ENCODE assay signal across 12 cellular contexts in genomic region chr16:77359065-77359502, GRCh38.
DNase-seq lines count a peak whose midpoint lies in the region; ATAC-seq, FAIRE-seq and TF ChIP-seq lines count a peak whose summit lies in the region.
"Had no signal": no experiment of that assay in that cellular context is flagged by ENCODE, and none has a peak within 500 bp of the region (broad histone marks: within the 10 kb centered on the region; RNA-seq: fewer than 3 reads in every experiment).

No MANE protein-coding gene starts in this region.

- no peaks in the 10 kb centered on the region for H3K27me3 ChIP-seq in endothelial cell of umbilical vein (ENCODE audit: control insufficient read depth in 2 of 2, insufficient read depth in 2 of 2, low read length in 2 of 2)
- H3K27me3 ChIP-seq: transverse colon had no signal

- H3K36me3 ChIP-seq in endothelial cell of umbilical vein (ENCODE audit: control insufficient read depth in 2 of 2, extremely low read depth in 1 of 2, insufficient read depth in 2 of 2, low read length in 2 of 2) = peaks cover 2 to 6% of the 10 kb centered on the region in 2 experiments
- H3K36me3 ChIP-seq: transverse colon had no signal

- no peak for FAIRE-seq in endothelial cell of umbilical vein (lab: Jason Lieb, UNC)

- ATAC-seq in activated CD8-positive, alpha-beta T cell treated with anti-CD3 and anti-CD28 coated beads for 36 hours = no peak

- H3K36me3 Mint-ChIP-seq in nephron progenitor cell (ENCODE audit: low read depth) = no peaks in the 10 kb centered on the region
- no peaks in the 10 kb centered on the region for H3K36me3 Mint-ChIP-seq in CD14-positive monocyte
- no peaks in the 10 kb centered on the region for H3K36me3 Mint-ChIP-seq in activated CD8-positive, alpha-beta T cell treated with anti-CD3 and anti-CD28 coated beads for 36 hours (ENCODE audit: low read depth)

- H3K4me2 ChIP-seq in endothelial cell of umbilical vein (ENCODE audit: insufficient read depth, low read length) = no peak overlapping the region

- no peak overlapping the region for H3K4me3 ChIP-seq in endothelial cell of umbilical vein (replicated peaks in 1 of 3; ENCODE audit: insufficient read depth in 1 of 3, low read depth in 1 of 3, low read length in 3 of 3)
- H3K4me3 ChIP-seq: transverse colon had no signal

- DNase-seq in DMS153 (lab: John Stamatoyannopoulos, UW) (peak; percentile 88), NCI-H345 treated with DMSO at 0.1 percent for 48 hours (lab: John Stamatoyannopoulos, UW; ENCODE audit: unreplicated experiment) (peak; percentile 27), endothelial cell of umbilical vein (ENCODE audit: low read depth, low spot score) (peak; percentile 51), nephron progenitor cell (no peak), cortex of kidney (lab: John Stamatoyannopoulos, UW) (no peak), CD14-positive monocyte (ENCODE audit: low spot score) (no peak), T-helper 9 cell (no peak)
- DNase-seq in activated CD8-positive, alpha-beta T cell treated with anti-CD3 and anti-CD28 coated beads for 36 hours = no peak
- DNase-seq: activated CD4-positive, alpha-beta T cell treated with anti-CD3 and anti-CD28 coated beads for 48 hours; activated naive CD4-positive, alpha-beta T cell treated with anti-CD3 and anti-CD28 coated beads, Interleukin-2, amount 50 U/mL, for 16 hours; stimulated activated CD4-positive, alpha-beta T cell treated with anti-CD3 and anti-CD28 coated beads, Interleukin-4, amount 100 ng/mL, for 1 hour; transverse colon had no signal

- H3K9me3 ChIP-seq in endothelial cell of umbilical vein (replicated peaks; ENCODE audit: control insufficient read depth, insufficient read depth, low read length) = no peaks in the 10 kb centered on the region
- H3K9me3 ChIP-seq: transverse colon had no signal

- no peaks in the 10 kb centered on the region for H3K79me2 ChIP-seq in endothelial cell of umbilical vein (ENCODE audit: control insufficient read depth, insufficient read depth, low read length)

- POLR2A ChIA-PET in endothelial cell of umbilical vein (lab: Charles Lee) = no interaction called here
- POLR2A ChIA-PET in activated CD8-positive, alpha-beta T cell treated with anti-CD3 and anti-CD28 coated beads for 36 hours (lab: Charles Lee) = no interaction called here

- no peaks in the 10 kb centered on the region for H3K9me1 ChIP-seq in endothelial cell of umbilical vein (replicated peaks; ENCODE audit: control insufficient read depth, extremely low read depth, insufficient read depth, low read length)

- H3K4me3 Mint-ChIP-seq in nephron progenitor cell = no peak overlapping the region
- H3K4me3 Mint-ChIP-seq in CD14-positive monocyte = no peak overlapping the region
- H3K4me3 Mint-ChIP-seq in activated CD8-positive, alpha-beta T cell treated with anti-CD3 and anti-CD28 coated beads for 36 hours = no peak overlapping the region

- H3K27ac Mint-ChIP-seq in nephron progenitor cell (peak overlapping the region; percentile 77), CD14-positive monocyte (no peak overlapping the region)
- no peak overlapping the region for H3K27ac Mint-ChIP-seq in activated CD8-positive, alpha-beta T cell treated with anti-CD3 and anti-CD28 coated beads for 36 hours

- no peaks in the 10 kb centered on the region for H3K9me3 Mint-ChIP-seq in nephron progenitor cell
- no peaks in the 10 kb centered on the region for H3K9me3 Mint-ChIP-seq in CD14-positive monocyte
- no peaks in the 10 kb centered on the region for H3K9me3 Mint-ChIP-seq in activated CD8-positive, alpha-beta T cell treated with anti-CD3 and anti-CD28 coated beads for 36 hours

- no TSS peak for BruUV-seq in endothelial cell of umbilical vein (replicated peaks; lab: Mats Ljungman, UMichigan)

- H3K27me3 Mint-ChIP-seq in nephron progenitor cell (ENCODE audit: low read depth, poor library complexity) = no peaks in the 10 kb centered on the region
- peaks cover 0 to 4% (median 2%) of the 10 kb centered on the region in 3 donors for H3K27me3 Mint-ChIP-seq in CD14-positive monocyte (ENCODE audit: low read depth in 3 of 3)
- H3K27me3 Mint-ChIP-seq in activated CD8-positive, alpha-beta T cell treated with anti-CD3 and anti-CD28 coated beads for 36 hours = peaks cover 7% of the 10 kb centered on the region

- dilution Hi-C loops in endothelial cell of umbilical vein (cut with MboI; ENCODE audit: extremely low pct_ligation_motif_present, low sequenced_read_pairs) = no loop called here

- intact Hi-C loops in endothelial cell of umbilical vein (cut with micrococcal nuclease) (loop anchor here (5.0 kb wide), 1 partner anchor 1637 kb away; no protein-coding TSS in a partner anchor), CD14-positive monocyte (cut with micrococcal nuclease) (no loop called here)
- intact Hi-C loops in activated CD8-positive, alpha-beta T cell treated with anti-CD3 and anti-CD28 coated beads for 36 hours (cut with micrococcal nuclease) = no loop called here

- no peaks in the 10 kb centered on the region for H4K20me1 ChIP-seq in endothelial cell of umbilical vein (replicated peaks; ENCODE audit: control insufficient read depth, extremely low read depth, insufficient read depth, low read length)

- CTCF ChIA-PET in endothelial cell of umbilical vein (lab: Charles Lee) = interaction anchor here (0.6 to 1.6 kb wide), 5 partner anchors 11 to 644 kb away, joined by 3 to 4 read pairs (median 3); no protein-coding TSS in a partner anchor
- CTCF ChIA-PET in activated CD8-positive, alpha-beta T cell treated with anti-CD3 and anti-CD28 coated beads for 36 hours (lab: Charles Lee) = no interaction called here

- H3K4me1 Mint-ChIP-seq in nephron progenitor cell (peaks cover 29% of the 10 kb centered on the region), CD14-positive monocyte (no peaks in the 10 kb centered on the region)
- H3K4me1 Mint-ChIP-seq in activated CD8-positive, alpha-beta T cell treated with anti-CD3 and anti-CD28 coated beads for 36 hours (ENCODE audit: low read depth) = no peaks in the 10 kb centered on the region

- H3K27ac ChIP-seq in endothelial cell of umbilical vein (ENCODE audit: insufficient read depth, low read depth, low read length) = no peak overlapping the region
- H3K27ac ChIP-seq: transverse colon had no signal

- H3K9ac ChIP-seq in endothelial cell of umbilical vein (replicated peaks; ENCODE audit: extremely low read depth, insufficient read depth, low read length) = no peak overlapping the region

- TF ChIP-seq CTCF in endothelial cell of umbilical vein (IDR thresholded peaks at IDR 0.05; ENCODE audit: extremely low read depth in 1 of 2, insufficient read depth in 1 of 2, low read depth in 1 of 2, low read length in 2 of 2) = no peak
- TF ChIP-seq CTCF in nephron progenitor cell (IDR thresholded peaks at IDR 0.05) = no peak
- TF ChIP-seq CTCF in CD14-positive monocyte (IDR thresholded peaks at IDR 0.05) = no peak
- no peak for TF ChIP-seq CTCF in activated CD8-positive, alpha-beta T cell treated with anti-CD3 and anti-CD28 coated beads for 36 hours (IDR thresholded peaks at IDR 0.05)

- TF ChIP-seq POLR2A in endothelial cell of umbilical vein (IDR thresholded peaks at IDR 0.05; ENCODE audit: low read depth, low read length) = no peak

- H2AFZ ChIP-seq in endothelial cell of umbilical vein (ENCODE audit: low read depth, low read length) = peak overlapping the region; percentile 61

- H3K4me1 ChIP-seq in endothelial cell of umbilical vein (ENCODE audit: control insufficient read depth, extremely low read depth, insufficient read depth, low read length) = no peaks in the 10 kb centered on the region
- H3K4me1 ChIP-seq: transverse colon had no signal

TF ChIP-seq in endothelial cell of umbilical vein, 7 proteins besides CTCF, POLR2A, EP300 and RAD21:
- TF ChIP-seq JUN (IDR thresholded peaks at IDR 0.05; ENCODE audit: borderline replicate concordance, insufficient read depth, insufficient read length, low read depth) = no peak
- no peak for TF ChIP-seq MYC (IDR thresholded peaks at IDR 0.05; ENCODE audit: low read depth, low read length)
- TF ChIP-seq GATA2 (IDR thresholded peaks at IDR 0.05; ENCODE audit: insufficient read depth, insufficient read length, low read depth, low read length) = no peak
- no peak for TF ChIP-seq FOS (IDR thresholded peaks at IDR 0.05; ENCODE audit: borderline replicate concordance, insufficient read depth, low read length)
- no peak for TF ChIP-seq POLR2AphosphoS5 (IDR thresholded peaks at IDR 0.05; ENCODE audit: insufficient read depth, low read depth, low read length)
- TF ChIP-seq, protein P1, sequence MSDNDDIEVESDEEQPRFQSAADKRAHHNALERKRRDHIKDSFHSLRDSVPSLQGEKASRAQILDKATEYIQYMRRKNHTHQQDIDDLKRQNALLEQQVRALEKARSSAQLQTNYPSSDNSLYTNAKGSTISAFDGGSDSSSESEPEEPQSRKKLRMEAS (IDR thresholded peaks at IDR 0.05; ENCODE audit: insufficient read depth, insufficient read length) = no peak
- TF ChIP-seq EZH2 (IDR thresholded peaks at IDR 0.05; ENCODE audit: borderline replicate concordance, low read depth, low read length, severe bottlenecking) = no peak

Comparison
In these comparisons a context has a peak if more than half of its experiments do, and no peak if none do; other contexts are left out.
1. DNase-seq: peak in DMS153 (single experiment), NCI-H345 treated with DMSO at 0.1 percent for 48 hours (single experiment) and endothelial cell of umbilical vein (single experiment); none in nephron progenitor cell (single experiment), cortex of kidney (single experiment), CD14-positive monocyte (single experiment), T-helper 9 cell (single experiment) and activated CD8-positive, alpha-beta T cell treated with anti-CD3 and anti-CD28 coated beads for 36 hours (single experiment).